8 cellular contexts compared by ENCODE assay signal in genomic region chr5:36240779-36241635, GRCh38. TPM values are rescaled to one million over a fixed set of nuclear protein-coding genes. Genes with fewer than 3 reads are reported as not detected.
DNase-seq lines count a peak whose midpoint lies in the region; ATAC-seq and TF ChIP-seq lines count a peak whose summit lies in the region.

No MANE protein-coding gene starts in this region.

- peaks cover 0 to 7% (median 0%) of the 10 kb centered on the region in 3 donors for H3K36me3 Mint-ChIP-seq in CD8-positive, alpha-beta memory T cell
- H3K36me3 Mint-ChIP-seq in nephron (ENCODE audit: low read depth) = no peaks in the 10 kb centered on the region

- H3K4me2 ChIP-seq in PC-9 = peak overlapping the region; percentile 93

- peaks cover 23% of the 10 kb centered on the region for H3F3A ChIP-seq in PC-9 (ENCODE audit: insufficient read depth, low read depth)

- H3K27me3 Mint-ChIP-seq in CD8-positive, alpha-beta memory T cell = peaks cover 0 to 1% of the 10 kb centered on the region in 2 donors
- H3K27me3 Mint-ChIP-seq in nephron (ENCODE audit: low read depth) = no peaks in the 10 kb centered on the region

- ATAC-seq in GM19452 (IDR thresholded peaks at IDR 0.05; ENCODE audit: unreplicated experiment) (peak; percentile 23), HG03521 (IDR thresholded peaks at IDR 0.05; ENCODE audit: unreplicated experiment) (peak; percentile 11)

- no peaks in the 10 kb centered on the region for H3K9me3 Mint-ChIP-seq in CD8-positive, alpha-beta memory T cell
- H3K9me3 Mint-ChIP-seq in nephron = no peaks in the 10 kb centered on the region

- CTCF ChIA-PET in CD8-positive, alpha-beta memory T cell (lab: Charles Lee) = interaction anchor here (0.7 to 2.6 kb wide), 22 partner anchors 8 to 1325 kb away, joined by 3 to 17 read pairs (median 6); partner anchors contain the start of genes BRIX1, LMBRD2, NUP155 and RAD1
- CTCF ChIA-PET in PC-9 (lab: Charles Lee) = interaction anchor here (0.5 to 1.5 kb wide), 6 partner anchors 13 to 1248 kb away, joined by 3 to 8 read pairs (median 4); no protein-coding TSS in a partner anchor

- POLR2A ChIA-PET in CD8-positive, alpha-beta memory T cell (lab: Charles Lee) = interaction anchor here (0.9 to 2.2 kb wide), 3 partner anchors 89 to 1311 kb away, joined by 3 to 35 read pairs (median 3); partner anchors contain the start of genes LMBRD2 and SKP2
- POLR2A ChIA-PET in PC-9 (lab: Charles Lee; ENCODE audit: unreplicated experiment) = interaction anchor here (0.5 to 0.6 kb wide), 2 partner anchors 85 to 88 kb away, joined by 3 to 4 read pairs; no protein-coding TSS in a partner anchor

- H3K4me3 ChIP-seq in CD8-positive, alpha-beta memory T cell (ENCODE audit: low read length) = peak overlapping the region; percentile 59
- H3K4me3 ChIP-seq in PC-9 (peak overlapping the region; percentile 93), foreskin fibroblast (ENCODE audit: low read depth in 1 of 2, low read length in 2 of 2) (peak overlapping the region; percentile 76 to 86)

- no peaks in the 10 kb centered on the region for H3K9me3 ChIP-seq in CD8-positive, alpha-beta memory T cell (ENCODE audit: low read length)
- no peaks in the 10 kb centered on the region for H3K9me3 ChIP-seq in PC-9 (ENCODE audit: insufficient read depth, low read depth)

- peak overlapping the region; percentile 87 for H3K27ac ChIP-seq in CD8-positive, alpha-beta memory T cell (ENCODE audit: low read depth, low read length)
- H3K27ac ChIP-seq in PC-9 (peak overlapping the region; percentile 81), temporal lobe (ENCODE audit: low read depth, low read length) (peak overlapping the region; percentile 92)

- H3K27me3 ChIP-seq in CD8-positive, alpha-beta memory T cell (ENCODE audit: insufficient read depth, low read length, poor library complexity, severe bottlenecking) = no peaks in the 10 kb centered on the region
- H3K27me3 ChIP-seq in PC-9 (ENCODE audit: insufficient read depth, low read depth) = no peaks in the 10 kb centered on the region

- no TSS peak for BruUV-seq in PC-9 (replicated peaks; lab: Mats Ljungman, UMichigan)

- intact Hi-C loops in PC-9 (cut with micrococcal nuclease; ENCODE audit: unreplicated experiment) = loop anchor here (1.0 to 2.0 kb wide), 3 partner anchors 13 to 636 kb away; partner anchors contain the start of gene NIPBL

- H3K4me1 Mint-ChIP-seq in CD8-positive, alpha-beta memory T cell = peaks cover 47 to 66% (median 63%) of the 10 kb centered on the region in 3 donors
- peaks cover 54% of the 10 kb centered on the region for H3K4me1 Mint-ChIP-seq in nephron

- H3K9me2 ChIP-seq in PC-9 (ENCODE audit: insufficient read depth) = no peaks in the 10 kb centered on the region

- H2AFZ ChIP-seq in PC-9 = peak overlapping the region; percentile 99

- H3K4me1 ChIP-seq in CD8-positive, alpha-beta memory T cell (ENCODE audit: insufficient read depth, low read length) = peaks cover 27% of the 10 kb centered on the region
- peaks cover 39% of the 10 kb centered on the region for H3K4me1 ChIP-seq in PC-9 (replicated peaks; ENCODE audit: insufficient read depth)

- peak in 4 of 5 donors; percentile 5 to 56 (median 14) for DNase-seq in CD8-positive, alpha-beta memory T cell
- DNase-seq in PC-9 (peak; percentile 63 to 80), activated gamma-delta T cell (lab: John Stamatoyannopoulos, UW) (peak; percentile 17), foreskin fibroblast (peak; percentile 57 to 84)

- H3K4me3 Mint-ChIP-seq in CD8-positive, alpha-beta memory T cell = peak overlapping the region; percentile 67 to 93 (median 83)
- H3K4me3 Mint-ChIP-seq in nephron = peak overlapping the region; percentile 88 to 94 (median 92)

- H3K79me2 ChIP-seq in PC-9 (ENCODE audit: low read depth) = peaks cover 52% of the 10 kb centered on the region

- H4K20me1 ChIP-seq in PC-9 (ENCODE audit: insufficient read depth) = no peaks in the 10 kb centered on the region

- peak overlapping the region; percentile 73 to 96 (median 84) for H3K27ac Mint-ChIP-seq in CD8-positive, alpha-beta memory T cell
- peak overlapping the region; percentile 93 to 95 (median 94) for H3K27ac Mint-ChIP-seq in nephron

- TF ChIP-seq CTCF in PC-9 (conservative IDR thresholded peaks at IDR 0.05) = peak; percentile 16; the same call in 1 of the 2 replicates
- no peak for TF ChIP-seq CTCF in foreskin fibroblast (IDR thresholded peaks at IDR 0.05; ENCODE audit: low read depth, low read length)
- no peak for TF ChIP-seq CTCF in nephron (IDR thresholded peaks at IDR 0.05; ENCODE audit: unreplicated experiment in 3 of 3)

- no peaks in the 10 kb centered on the region for H3K36me3 ChIP-seq in CD8-positive, alpha-beta memory T cell (ENCODE audit: insufficient read depth, low read length)
- no peaks in the 10 kb centered on the region for H3K36me3 ChIP-seq in PC-9 (ENCODE audit: low read depth)

RNA-seq across cellular contexts. Expression of gene NADK2, which starts 0.7 kb away (rescaled TPM):
- 10 to 100 TPM; 22.7 to 24.3 TPM for total RNA-seq in CD8-positive, alpha-beta memory T cell
- 7.9 TPM for polyA plus RNA-seq in CD8-positive, alpha-beta memory T cell
- 43.7 and 55.7 TPM in 2 replicates for total RNA-seq in PC-9 (2021)
- 68.8 TPM for total RNA-seq in temporal lobe

Comparison
In these comparisons a context has a peak if more than half of its experiments do, and no peak if none do; other contexts are left out.
1. Peak in every context shown above with its lines: DNase-seq, ATAC-seq, H3K4me3 ChIP-seq and H3K27ac ChIP-seq.
2. DNase-seq: peak in every context shown above with its lines; median percentile 72 in PC-9; 70 in foreskin fibroblast; 17 in activated gamma-delta T cell; 14 in CD8-positive, alpha-beta memory T cell.